Comparison of ENCODE assay signal across 29 cellular contexts in genomic region chr9:85062385-85062784, GRCh38.
"Had no signal": no experiment of that assay in that cellular context is flagged by ENCODE, and none has a peak within 500 bp of the region (broad histone marks: within the 10 kb centered on the region; RNA-seq: fewer than 3 reads in every experiment).

No MANE protein-coding gene starts in this region.

- DNase-seq: effector CD8-positive, alpha-beta T cell; foreskin keratinocyte; heart left ventricle; kidney; naive B cell; nucleus accumbens; psoas muscle; retina; right lobe of liver; small intestine; stimulated activated CD4-positive, alpha-beta T cell treated with anti-CD3 and anti-CD28 coated beads, Interleukin-15, amount 100 ng/mL, for 24 hours; stimulated activated CD4-positive, alpha-beta T cell treated with anti-CD3 and anti-CD28 coated beads, Interleukin-2, amount 100 ng/mL, for 48 hours; stimulated activated naive B cell treated with anti-CD40 and anti-IgM and Interleukin-4, amounts not matched to agents 10 μg/mL and 1 μg/mL and 100 μg/mL, for 72 hours; upper lobe of left lung had no signal

- H3K9ac ChIP-seq: neural progenitor cell had no signal

- H3K9me3 Mint-ChIP-seq: memory B cell; natural killer cell treated with Interleukin-12 subunit alpha and Interleukin-12 subunit beta and Interleukin-15 and Interleukin-18, amount 100 ng/mL, for 72 hours; neural progenitor cell; stimulated activated naive B cell treated with anti-CD40 and anti-IgM and Interleukin-4, amounts not matched to agents 10 μg/mL and 1 μg/mL and 100 μg/mL, for 72 hours had no signal

- ATAC-seq: foreskin keratinocyte; gastroesophageal sphincter; heart left ventricle; left lobe of liver; natural killer cell treated with Interleukin-12 subunit alpha and Interleukin-12 subunit beta and Interleukin-15 and Interleukin-18, amount 100 ng/mL, for 72 hours; psoas muscle; right lobe of liver; stimulated activated naive B cell treated with anti-CD40 and anti-IgM and Interleukin-4, amounts not matched to agents 10 μg/mL and 1 μg/mL and 100 μg/mL, for 72 hours had no signal

- H3K79me2 ChIP-seq: hepatocyte had no signal

- H3K27ac ChIP-seq: esophagus muscularis mucosa, foreskin keratinocyte, gastroesophageal sphincter, heart left ventricle, hepatocyte, neural progenitor cell, psoas muscle, right lobe of liver, thoracic aorta, tibial nerve, upper lobe of left lung had no signal

- H3K36me3 Mint-ChIP-seq: memory B cell; naive B cell; natural killer cell treated with Interleukin-12 subunit alpha and Interleukin-12 subunit beta and Interleukin-15 and Interleukin-18, amount 100 ng/mL, for 72 hours; neural progenitor cell; stimulated activated naive B cell treated with anti-CD40 and anti-IgM and Interleukin-4, amounts not matched to agents 10 μg/mL and 1 μg/mL and 100 μg/mL, for 72 hours had no signal

- H3K36me3 ChIP-seq: esophagus muscularis mucosa, gastroesophageal sphincter, heart left ventricle, neural progenitor cell, right lobe of liver, thoracic aorta, tibial nerve, upper lobe of left lung had no signal

- H3K4me1 ChIP-seq: esophagus muscularis mucosa, foreskin keratinocyte, gastroesophageal sphincter, heart left ventricle, neural progenitor cell, psoas muscle, right lobe of liver, tibial nerve, upper lobe of left lung had no signal

- H3K4me3 ChIP-seq: esophagus muscularis mucosa, gastroesophageal sphincter, heart left ventricle, hepatocyte, lung, neural progenitor cell, psoas muscle, right lobe of liver, thoracic aorta, tibial nerve, upper lobe of left lung had no signal

- H3K4me2 ChIP-seq: hepatocyte, neural progenitor cell had no signal

- H2AFZ ChIP-seq: hepatocyte, neural progenitor cell had no signal

- H3K27me3 ChIP-seq: esophagus muscularis mucosa, heart left ventricle, hepatocyte, neural progenitor cell, right lobe of liver, tibial nerve, upper lobe of left lung had no signal

- H3K4me1 Mint-ChIP-seq: memory B cell; naive B cell; neural progenitor cell; stimulated activated naive B cell treated with anti-CD40 and anti-IgM and Interleukin-4, amounts not matched to agents 10 μg/mL and 1 μg/mL and 100 μg/mL, for 72 hours had no signal

- H3K27me3 Mint-ChIP-seq: dendritic cell treated with granulocyte-macrophage colony-stimulating factor and Interleukin-4, amounts not matched to agents 40 ng/mL and 50 ng/mL, for 4 days; memory B cell; stimulated activated naive CD8-positive, alpha-beta T cell treated with anti-CD3 and anti-CD28 coated beads, Interleukin-15, Interleukin-2, amounts not matched to agents 100 ng/mL and 50 ng/mL, for 24 hours had no signal

- FAIRE-seq: colon, endothelial cell of umbilical vein, kidney, small intestine, urothelium cell line had no signal

- H3K9me3 ChIP-seq: esophagus muscularis mucosa, gastroesophageal sphincter, psoas muscle, right lobe of liver, thoracic aorta, tibial nerve, upper lobe of left lung had no signal

- H3K27ac Mint-ChIP-seq: dendritic cell treated with granulocyte-macrophage colony-stimulating factor and Interleukin-4, amounts not matched to agents 40 ng/mL and 50 ng/mL, for 4 days; memory B cell; naive B cell; natural killer cell treated with Interleukin-12 subunit alpha and Interleukin-12 subunit beta and Interleukin-15 and Interleukin-18, amount 100 ng/mL, for 72 hours; neural progenitor cell; stimulated activated naive B cell treated with anti-CD40 and anti-IgM and Interleukin-4, amounts not matched to agents 10 μg/mL and 1 μg/mL and 100 μg/mL, for 72 hours; stimulated activated naive CD8-positive, alpha-beta T cell treated with anti-CD3 and anti-CD28 coated beads, Interleukin-15, Interleukin-2, amounts not matched to agents 100 ng/mL and 50 ng/mL, for 24 hours had no signal

- H3K4me3 Mint-ChIP-seq: dendritic cell treated with granulocyte-macrophage colony-stimulating factor and Interleukin-4, amounts not matched to agents 40 ng/mL and 50 ng/mL, for 4 days; memory B cell; naive B cell; natural killer cell treated with Interleukin-12 subunit alpha and Interleukin-12 subunit beta and Interleukin-15 and Interleukin-18, amount 100 ng/mL, for 72 hours; neural progenitor cell; stimulated activated naive B cell treated with anti-CD40 and anti-IgM and Interleukin-4, amounts not matched to agents 10 μg/mL and 1 μg/mL and 100 μg/mL, for 72 hours; stimulated activated naive CD8-positive, alpha-beta T cell treated with anti-CD3 and anti-CD28 coated beads, Interleukin-15, Interleukin-2, amounts not matched to agents 100 ng/mL and 50 ng/mL, for 24 hours had no signal
